Comparison of ENCODE assay signal across 8 cellular contexts in the genomic region with DNA sequence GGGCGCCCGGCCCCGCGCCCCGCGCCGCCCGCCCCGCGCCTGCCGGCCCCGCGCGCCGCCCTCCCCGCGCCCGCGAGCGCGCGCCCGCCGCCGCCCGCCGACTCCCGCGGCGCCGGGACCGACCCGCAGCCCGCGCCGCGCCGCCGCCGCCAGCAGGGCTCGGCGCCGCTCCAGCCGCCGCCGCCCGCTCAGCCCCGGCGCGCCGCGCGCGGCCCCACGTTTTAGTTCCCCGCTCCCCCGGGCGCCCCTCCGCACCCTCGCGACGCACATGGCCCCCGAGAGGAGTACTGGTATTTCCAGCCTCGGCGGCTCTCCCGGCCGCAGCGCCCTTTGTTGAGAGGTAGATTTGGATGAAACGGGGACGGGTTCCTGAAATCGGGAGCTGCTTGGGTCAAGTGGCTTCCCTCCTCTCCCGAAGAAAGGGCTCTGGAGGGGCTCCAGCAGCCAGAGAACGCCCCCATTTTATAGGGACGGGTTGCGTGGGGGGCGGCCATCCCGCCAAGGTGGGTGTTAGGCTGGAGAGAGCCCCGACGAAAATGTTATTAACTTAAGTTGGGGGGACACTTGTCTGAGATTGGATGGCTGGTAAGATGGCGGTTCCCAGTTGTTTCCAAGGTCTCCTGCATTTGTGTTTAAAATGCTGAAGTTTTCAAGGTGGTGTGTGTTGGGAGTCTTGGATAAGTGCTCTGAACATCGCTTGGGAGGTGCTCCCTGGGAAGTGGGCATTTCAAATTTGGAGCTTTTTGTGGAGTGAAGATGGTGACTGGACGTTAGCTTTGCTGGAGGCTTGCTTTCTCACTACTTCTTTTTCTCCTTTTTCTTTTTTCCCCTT. TPM values are rescaled to one million over a fixed set of nuclear protein-coding genes. Genes with fewer than 3 reads are reported as not detected.
DNase-seq lines count a peak whose midpoint lies in the region; ATAC-seq and FAIRE-seq lines count a peak whose summit lies in the region.

No MANE protein-coding gene starts in this region.

- peak; percentile 12 for DNase-seq in Daoy (ENCODE audit: low read depth)
- DNase-seq in NAMALWA (ENCODE audit: low spot score): peak; percentile 46
- peak; percentile 52 for DNase-seq in astrocyte of the hippocampus (ENCODE audit: low read depth, low spot score)
- DNase-seq in iPS-NIHi11 (ENCODE audit: low spot score): peak; percentile 41
- no peak for DNase-seq in small intestine

- H3K36me3 ChIP-seq in small intestine (ENCODE audit: control insufficient read depth in 2 of 2, insufficient read depth in 2 of 2, low read length in 2 of 2): no peaks in the 10 kb centered on the region

- H3K4me3 ChIP-seq in small intestine (ENCODE audit: low read depth in 1 of 2, low read length in 2 of 2): peak overlapping the region; percentile 93 to 96

- peak overlapping the region in 1 of 2 donors; percentile 21 for H3K27ac ChIP-seq in small intestine (ENCODE audit: low read depth in 1 of 2, low read length in 1 of 2)

- no peaks in the 10 kb centered on the region for H3K9me3 ChIP-seq in small intestine (ENCODE audit: control insufficient read depth, low read depth)

- H3K27me3 ChIP-seq in small intestine (ENCODE audit: control insufficient read depth in 2 of 2, insufficient read depth in 2 of 2, low read length in 2 of 2): no peaks in the 10 kb centered on the region

- ATAC-seq in HG03025 (IDR thresholded peaks at IDR 0.05; ENCODE audit: low FRiP score, unreplicated experiment) (no peak), GM21526 (IDR thresholded peaks at IDR 0.05; ENCODE audit: low FRiP score, unreplicated experiment) (no peak), GM21528 (IDR thresholded peaks at IDR 0.05; ENCODE audit: low FRiP score, unreplicated experiment) (no peak)

- FAIRE-seq in small intestine (lab: Jason Lieb, UNC): no peak

- H3K4me1 ChIP-seq in small intestine (ENCODE audit: control insufficient read depth in 2 of 2, insufficient read depth in 1 of 2, low read depth in 1 of 2, low read length in 1 of 2): peaks cover 2% of the 10 kb centered on the region in 2 donors

- WGBS in small intestine, 3 donors: 2% methylated on average over 32 to 82 of the region's 82 CpGs

RNA-seq across cellular contexts. Expression of a gene that starts 1.1 kb away (rescaled TPM):
- total RNA-seq in Daoy (2014; rRNA removed; shearing (Covaris generic)): 83.7 and 96.8 TPM in 2 replicates
- 10 to 100 TPM; 10.3 to 22.0 (median 17.3) TPM for polyA plus RNA-seq in small intestine

RNA-seq across cellular contexts. Expression of a gene that starts 5.9 kb away (rescaled TPM):
- 33.4 and 47.7 TPM in 2 replicates for total RNA-seq in Daoy (2014; rRNA removed; shearing (Covaris generic))
- polyA plus RNA-seq in small intestine: 10 to 100 TPM; 44.3 to 71.8 (median 70.3) TPM

RNA-seq across cellular contexts. Expression of a gene that starts 23.2 kb away (rescaled TPM):
- 0.74 TPM in 1 of 2 replicates, not detected in the other for total RNA-seq in Daoy (2014; rRNA removed; shearing (Covaris generic))
- under 1 TPM in 2 of 3 donors, not detected in 1; 0.04 to 0.27 TPM for polyA plus RNA-seq in small intestine
